In the genomic region with DNA sequence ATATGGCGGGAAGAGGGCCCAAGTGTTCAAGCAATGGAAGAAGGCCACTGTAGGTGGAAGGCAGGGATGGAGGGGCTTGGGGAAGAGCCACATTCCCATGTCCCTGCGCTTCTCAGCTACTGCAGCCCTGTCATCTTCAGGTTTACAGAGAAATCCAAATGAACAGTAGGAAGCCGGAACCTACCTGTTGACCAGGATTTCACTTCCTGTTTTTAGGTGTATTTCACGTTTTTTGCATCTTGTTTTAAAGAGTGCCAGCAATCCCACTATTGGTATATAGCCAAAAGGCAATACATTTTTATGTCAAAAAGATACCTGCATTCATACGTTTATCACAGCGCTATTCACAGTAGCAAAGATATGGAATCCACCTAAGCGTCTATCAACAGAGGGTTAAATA, we compare ENCODE assay signal across 27 cellular contexts.
"Had no signal": no experiment of that assay in that cellular context is flagged by ENCODE, and none has a peak within 500 bp of the region (broad histone marks: within the 10 kb centered on the region; RNA-seq: fewer than 3 reads in every experiment).

No MANE protein-coding gene starts in this region.

- H3K4me1 ChIP-seq: stomach, suprapubic skin, testis, thyroid gland, tibial artery, tibial nerve, transverse colon, upper lobe of left lung, upper lobe of right lung, uterus, vagina had no signal

- FAIRE-seq: urothelium cell line had no signal

- H3K4me3 ChIP-seq: stomach, suprapubic skin, testis, thoracic aorta, thyroid gland, tibial artery, tibial nerve, transverse colon, upper lobe of left lung, upper lobe of right lung, uterus, vagina had no signal

- H3K27ac ChIP-seq: stomach, suprapubic skin, testis, thoracic aorta, thyroid gland, tibial artery, tibial nerve, transverse colon, upper lobe of left lung, upper lobe of right lung, uterus, vagina had no signal

- ATAC-seq: stimulated activated effector memory CD8-positive, alpha-beta T cell treated with anti-CD3 and anti-CD28 coated beads, Interleukin-12 subunit alpha, Interleukin-12 subunit beta, amount 100 ng/mL, for 72 hours; stimulated activated memory B cell treated with anti-CD40 and anti-IgM and Interleukin-4, amounts not matched to agents 10 μg/mL and 1 μg/mL and 100 μg/mL, for 72 hours; stimulated activated naive B cell treated with anti-CD40 and anti-IgM and Interleukin-4, amounts not matched to agents 10 μg/mL and 1 μg/mL and 100 μg/mL, for 72 hours; stimulated activated naive CD8-positive, alpha-beta T cell treated with anti-CD3 and anti-CD28 coated beads, Interleukin-15, amount 100 ng/mL, for 72 hours; stimulated activated naive CD8-positive, alpha-beta T cell treated with anti-CD3 and anti-CD28 coated beads, Interleukin-15, Interleukin-2, amounts not matched to agents 100 U/mL and 50 U/mL, for 24 hours; upper lobe of right lung had no signal

- H3K36me3 ChIP-seq: stomach, suprapubic skin, thoracic aorta, thyroid gland, tibial artery, tibial nerve, transverse colon, upper lobe of left lung, upper lobe of right lung, uterus, vagina had no signal

- H3K9me3 ChIP-seq: stomach, suprapubic skin, testis, thoracic aorta, thyroid gland, tibial artery, tibial nerve, transverse colon, upper lobe of left lung, upper lobe of right lung, uterus, vagina had no signal

- H3K27me3 ChIP-seq: testis, thyroid gland, tibial nerve, transverse colon, upper lobe of left lung, upper lobe of right lung, uterus, vagina had no signal

- DNase-seq: stimulated activated CD4-positive, alpha-beta T cell treated with anti-CD3 and anti-CD28 coated beads, Interleukin-2, amount 100 ng/mL, for 48 hours; stimulated activated CD4-positive, alpha-beta T cell treated with anti-CD3 and anti-CD28 coated beads, Interleukin-4, amount 100 ng/mL, for 1 hour; stimulated activated CD4-positive, alpha-beta T cell treated with anti-CD3 and anti-CD28 coated beads, Interleukin-4, amount 100 ng/mL, for 24 hours; stimulated activated CD4-positive, alpha-beta T cell treated with anti-CD3 and anti-CD28 coated beads, Interleukin-4, amount 100 ng/mL, for 4 hours; stimulated activated CD8-positive, alpha-beta memory T cell treated with anti-CD3 and anti-CD28 coated beads, Interleukin-4, amount 100 ng/mL, for 48 hours; stimulated activated naive B cell treated with anti-CD40 and anti-IgM and Interleukin-4, amounts not matched to agents 10 μg/mL and 1 μg/mL and 100 μg/mL, for 72 hours; stimulated activated naive CD4-positive, alpha-beta T cell; stimulated activated naive CD4-positive, alpha-beta T cell treated with Interleukin-2 at 50 U/mL for 16 hours; stimulated activated naive CD8-positive, alpha-beta T cell treated with anti-CD3 and anti-CD28 coated beads, Interleukin-15, amount 100 ng/mL, for 72 hours; stimulated activated naive CD8-positive, alpha-beta T cell treated with anti-CD3 and anti-CD28 coated beads, Interleukin-15, Interleukin-2, amounts not matched to agents 100 U/mL and 50 U/mL, for 24 hours; stomach; substantia nigra; testis; thyroid gland; tibial artery; transverse colon; trophoblast cell; upper lobe of left lung; upper lobe of right lung; uterus had no signal
